ENCODE assay signal across 18 cellular contexts in genomic region chr7:154902600-154903082, GRCh38.
"Had no signal": no experiment of that assay in that cellular context is flagged by ENCODE, and none has a peak within 500 bp of the region (broad histone marks: within the 10 kb centered on the region; RNA-seq: fewer than 3 reads in every experiment).

No MANE protein-coding gene starts in this region.

- H3K4me1 ChIP-seq: prostate gland, tibial artery, vagina had no signal

- ATAC-seq: activated naive CD8-positive, alpha-beta T cell treated with anti-CD3 and anti-CD28 coated beads, Interleukin-2, amount 50 U/mL, for 24 hours; left cardiac atrium had no signal

- H3K9me3 Mint-ChIP-seq: activated CD4-positive, alpha-beta T cell treated with anti-CD3 and anti-CD28 coated beads, Interleukin-2, amount 10 ng/mL, durations not matched to agents 24 days and 14 days; activated naive CD8-positive, alpha-beta T cell treated with anti-CD3 and anti-CD28 coated beads, Interleukin-2, amount 50 U/mL, for 24 hours; naive B cell had no signal

- H3K27me3 ChIP-seq: right lobe of liver, vagina had no signal

- H3K27ac Mint-ChIP-seq: activated CD4-positive, alpha-beta T cell treated with anti-CD3 and anti-CD28 coated beads, Interleukin-2, amount 10 ng/mL, durations not matched to agents 24 days and 14 days; activated naive CD8-positive, alpha-beta T cell treated with anti-CD3 and anti-CD28 coated beads, Interleukin-2, amount 50 U/mL, for 24 hours; naive B cell had no signal

- H3K36me3 ChIP-seq: neutrophil, prostate gland, right lobe of liver, tibial artery, vagina had no signal

- H3K36me3 Mint-ChIP-seq: naive B cell had no signal

- H3K9me3 ChIP-seq: neutrophil, prostate gland, right lobe of liver, tibial artery, vagina had no signal

- H3K27ac ChIP-seq: coronary artery, neutrophil, prostate gland, tibial artery, vagina had no signal

- H3K4me1 Mint-ChIP-seq: activated CD4-positive, alpha-beta T cell treated with anti-CD3 and anti-CD28 coated beads, Interleukin-2, amount 10 ng/mL, durations not matched to agents 24 days and 14 days; activated naive CD8-positive, alpha-beta T cell treated with anti-CD3 and anti-CD28 coated beads, Interleukin-2, amount 50 U/mL, for 24 hours had no signal

- H3K4me3 Mint-ChIP-seq: activated CD4-positive, alpha-beta T cell treated with anti-CD3 and anti-CD28 coated beads, Interleukin-2, amount 10 ng/mL, durations not matched to agents 24 days and 14 days; activated naive CD8-positive, alpha-beta T cell treated with anti-CD3 and anti-CD28 coated beads, Interleukin-2, amount 50 U/mL, for 24 hours; naive B cell had no signal

- DNase-seq: activated CD4-positive, alpha-beta T cell treated with anti-CD3 and anti-CD28 coated beads, Interleukin-2, amount 10 ng/mL, durations not matched to agents 24 days and 14 days; activated CD4-positive, CD25-positive, alpha-beta regulatory T cell; activated naive CD4-positive, alpha-beta T cell; activated naive CD8-positive, alpha-beta T cell treated with anti-CD3 and anti-CD28 coated beads, Interleukin-2, amount 50 U/mL, for 24 hours; activated T-cell treated with anti-CD3 and anti-CD28 coated beads for 4 hours; effector CD8-positive, alpha-beta T cell; foreskin fibroblast; left cardiac atrium; naive B cell; stimulated activated CD4-positive, alpha-beta T cell treated with anti-CD3 and anti-CD28 coated beads, Interleukin-1b, Interleukin-23, amount 100 ng/mL, for 48 hours; SW 1271; tibial artery had no signal

- H3K4me3 ChIP-seq: coronary artery, lung, prostate gland, right lobe of liver, tibial artery, vagina had no signal

- H3K27me3 Mint-ChIP-seq: activated CD4-positive, alpha-beta T cell treated with anti-CD3 and anti-CD28 coated beads, Interleukin-2, amount 10 ng/mL, durations not matched to agents 24 days and 14 days had no signal
